Comparison of ENCODE assay signal across 9 cellular contexts in the genomic region with DNA sequence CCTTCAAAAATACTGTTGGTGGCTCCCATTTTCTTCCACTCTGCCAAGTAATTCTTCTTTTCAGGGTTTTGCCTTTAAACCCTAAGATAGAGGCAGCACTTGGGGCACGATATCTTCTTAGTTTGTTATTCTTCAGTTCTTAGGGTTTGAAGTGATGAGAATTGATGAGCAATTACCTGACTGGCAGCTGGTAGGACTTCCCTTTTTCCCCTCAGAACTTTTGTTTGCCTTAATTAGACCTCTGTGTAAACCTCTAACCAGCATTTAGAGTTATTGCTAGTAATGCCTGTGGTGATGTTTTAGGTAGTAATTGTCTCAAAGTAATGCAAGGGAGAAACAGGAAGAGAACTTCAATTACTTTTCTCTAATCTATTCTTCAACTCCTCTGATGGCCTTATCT.
"Had no signal": no experiment of that assay in that cellular context is flagged by ENCODE, and none has a peak within 500 bp of the region (broad histone marks: within the 10 kb centered on the region; RNA-seq: fewer than 3 reads in every experiment).

No MANE protein-coding gene starts in this region.

- DNase-seq: GM23248, GOT3, H7, HFFc6 had no signal

- H3K9me3 ChIP-seq: HAP-1 had no signal

- H3K27ac ChIP-seq: GM23248, HL-60 had no signal

- ATAC-seq: HCT116, HepG2, K562 had no signal

- H3K4me1 ChIP-seq: HAP-1 had no signal

- FAIRE-seq: HepG2, K562 had no signal

- H3K4me3 ChIP-seq: GM23248, HAP-1, K562 had no signal

- H2AFZ ChIP-seq: GM23248 had no signal

- H3K36me3 ChIP-seq: HAP-1 had no signal

- H3K9ac ChIP-seq: GM23248 had no signal
